ENCODE assay signal across 8 cellular contexts in genomic region chr1:110524311-110525249, GRCh38. TPM values are rescaled to one million over a fixed set of nuclear protein-coding genes. Genes with fewer than 3 reads are reported as not detected.
DNase-seq lines count a peak whose midpoint lies in the region; ATAC-seq and TF ChIP-seq lines count a peak whose summit lies in the region.

No MANE protein-coding gene starts in this region.

- no peak for TF ChIP-seq EP300 in suprapubic skin (IDR thresholded peaks at IDR 0.05)

- 39% methylated on average over 15 of the region's 20 CpGs for WGBS in right lobe of liver (ENCODE audit: insufficient coverage, low coverage, low lambda C conversion rate, missing lambda C conversion rate)
- WGBS in suprapubic skin, result 37% methylated on average over 17 of the region's 20 CpGs

- no peak overlapping the region for H3K4me3 Mint-ChIP-seq in chondrocyte (ENCODE audit: unreplicated experiment)

- DNase-seq in SKM-1 treated with dmso at 0.1 percent for 144 hours (lab: John Stamatoyannopoulos, UW; ENCODE audit: unreplicated experiment), result peak; percentile 41
- no peak for DNase-seq in SKM-1 (lab: John Stamatoyannopoulos, UW; ENCODE audit: unreplicated experiment)
- DNase-seq in NCI-H2107 treated with DMSO at 0.1 percent for 48 hours (lab: John Stamatoyannopoulos, UW; ENCODE audit: unreplicated experiment), result peak; percentile 72
- DNase-seq in activated CD4-positive, CD25-positive, alpha-beta regulatory T cell (lab: John Stamatoyannopoulos, UW), result peak in 3 of 4 experiments; percentile 3 to 4 (median 3)
- DNase-seq in chondrocyte (ENCODE audit: low spot score), result peak; percentile 55
- DNase-seq in right lobe of liver, result no peak
- DNase-seq in stimulated activated CD8-positive, alpha-beta memory T cell treated with anti-CD3 and anti-CD28 coated beads, Interleukin-15, amount 100 ng/mL, for 24 hours (ENCODE audit: low read depth), result peak; percentile 27
- no peak for DNase-seq in suprapubic skin (ENCODE audit: low spot score in 2 of 2)

- peak; percentile 15 to 47 (median 34) for ATAC-seq in right lobe of liver

- H3K4me3 ChIP-seq in right lobe of liver (no peak overlapping the region), suprapubic skin (no peak overlapping the region)

- peaks cover 70% of the 10 kb centered on the region for H3K27me3 Mint-ChIP-seq in chondrocyte (ENCODE audit: low read depth)

- no peaks in the 10 kb centered on the region for H3K36me3 ChIP-seq in right lobe of liver
- H3K36me3 ChIP-seq in suprapubic skin, result no peaks in the 10 kb centered on the region

- H3K4me1 Mint-ChIP-seq in chondrocyte (ENCODE audit: low read depth), result no peaks in the 10 kb centered on the region

- H3K4me1 ChIP-seq in right lobe of liver (no peaks in the 10 kb centered on the region), suprapubic skin (no peaks in the 10 kb centered on the region)

- H3K36me3 Mint-ChIP-seq in chondrocyte (ENCODE audit: low read depth), result no peaks in the 10 kb centered on the region

- intact Hi-C loops in right lobe of liver (cut with DNase I), result no loop called here

- no peaks in the 10 kb centered on the region for H3K9me3 Mint-ChIP-seq in chondrocyte (ENCODE audit: low read depth)

- peak; percentile 81 for TF ChIP-seq CTCF in chondrocyte (IDR thresholded peaks at IDR 0.05)
- TF ChIP-seq CTCF in right lobe of liver (IDR thresholded peaks at IDR 0.05), result peak in 3 of 4 donors; percentile 36 to 46 (median 39)
- TF ChIP-seq CTCF in suprapubic skin (IDR thresholded peaks at IDR 0.05), result peak in 1 of 2 donors; percentile 58

- no peak overlapping the region for H3K27ac Mint-ChIP-seq in chondrocyte (ENCODE audit: unreplicated experiment)

- H3K27me3 ChIP-seq in right lobe of liver (peaks cover 0 to 3% of the 10 kb centered on the region in 2 donors), suprapubic skin (peaks cover 54% of the 10 kb centered on the region)

- TF ChIP-seq POLR2A in right lobe of liver (IDR thresholded peaks at IDR 0.05) (no peak), suprapubic skin (IDR thresholded peaks at IDR 0.05) (no peak)

- H3K27ac ChIP-seq in right lobe of liver, result no peak overlapping the region
- H3K27ac ChIP-seq in suprapubic skin, result no peak overlapping the region

- H3K9me3 ChIP-seq in right lobe of liver (no peaks in the 10 kb centered on the region), suprapubic skin (no peaks in the 10 kb centered on the region)

RNA-seq across cellular contexts. Expression of gene KCNA10, which starts 5.6 kb away (rescaled TPM):
- not detected in 3 replicates for total RNA-seq in chondrocyte
- not detected for total RNA-seq in right lobe of liver
- total RNA-seq in suprapubic skin, result not detected

Comparison
In these comparisons a context has a peak if more than half of its experiments do, and no peak if none do; other contexts are left out.
1. DNase-seq: peak in SKM-1 treated with dmso at 0.1 percent for 144 hours (single experiment), NCI-H2107 treated with DMSO at 0.1 percent for 48 hours (single experiment), activated CD4-positive, CD25-positive, alpha-beta regulatory T cell (3 of 4), chondrocyte (single experiment) and stimulated activated CD8-positive, alpha-beta memory T cell treated with anti-CD3 and anti-CD28 coated beads, Interleukin-15, amount 100 ng/mL, for 24 hours (single experiment); none in SKM-1 (single experiment), right lobe of liver (0 of 3) and suprapubic skin (0 of 2).